Comparison of ENCODE assay signal across 17 cellular contexts in genomic region chr3:161212892-161213291, GRCh38.
"Had no signal": no experiment of that assay in that cellular context is flagged by ENCODE, and none has a peak within 500 bp of the region (broad histone marks: within the 10 kb centered on the region; RNA-seq: fewer than 3 reads in every experiment).

No MANE protein-coding gene starts in this region.

- H3K4me3 ChIP-seq: ascending aorta, lung, psoas muscle, thoracic aorta had no signal

- DNase-seq: activated CD4-positive, alpha-beta T cell treated with anti-CD3 and anti-CD28 coated beads, Interleukin-2, amount 50 U/mL, for 4 hours; activated effector memory CD4-positive, alpha-beta T cell treated with anti-CD3 and anti-CD28 coated beads, Interleukin-2, amount 50 U/mL, for 16 hours; activated naive CD8-positive, alpha-beta T cell treated with anti-CD3 and anti-CD28 coated beads, Interleukin-2, amount 10 ng/mL, durations not matched to agents 7 days and 5 days; activated T-cell treated with anti-CD3 and anti-CD28 coated beads, Interleukin-2, amount 50 U/mL, for 1 hour; effector memory CD4-positive, alpha-beta T cell; glutamatergic neuron; immature natural killer cell; left cardiac atrium; natural killer cell; psoas muscle; stimulated activated CD4-positive, alpha-beta T cell treated with anti-CD3 and anti-CD28 coated beads, Interleukin-4, amount 100 ng/mL, for 1 hour; stimulated activated naive CD8-positive, alpha-beta T cell treated with anti-CD3 and anti-CD28 coated beads, Interleukin-15, amount 100 ng/mL, for 72 hours; T-helper 17 cell had no signal

- H3K9me3 ChIP-seq: ascending aorta, psoas muscle, thoracic aorta had no signal

- H3K27ac ChIP-seq: ascending aorta, psoas muscle, thoracic aorta had no signal

- H3K4me1 ChIP-seq: ascending aorta, psoas muscle had no signal

- ATAC-seq: natural killer cell; psoas muscle; SK-N-SH treated with all-trans-retinoic acid at 6 μM for 48 hours; stimulated activated naive CD8-positive, alpha-beta T cell treated with anti-CD3 and anti-CD28 coated beads, Interleukin-15, amount 100 ng/mL, for 72 hours; T-helper 17 cell had no signal

- H3K27me3 ChIP-seq: ascending aorta had no signal
